Comparison of ENCODE assay signal across 18 cellular contexts in the genomic region with DNA sequence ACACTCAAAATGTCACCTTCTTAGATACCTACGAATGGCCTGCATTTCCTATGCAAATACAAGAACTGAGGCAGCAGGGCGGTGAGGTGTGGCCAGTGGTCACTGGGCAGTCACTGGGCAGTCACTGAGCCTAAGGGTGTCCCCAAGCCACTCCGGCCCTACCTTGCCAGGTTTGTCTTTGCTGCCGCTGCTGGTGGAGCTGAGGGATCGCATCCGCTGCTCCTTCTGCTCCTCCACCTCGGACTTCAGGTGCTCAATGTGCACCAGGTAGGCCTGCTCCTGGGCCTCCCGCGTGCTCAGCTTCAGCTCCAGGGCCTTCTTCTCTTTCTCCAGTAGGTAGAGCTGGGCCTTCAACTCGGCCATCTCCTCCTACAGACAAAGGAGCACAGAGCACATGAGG.
"Had no signal": no experiment of that assay in that cellular context is flagged by ENCODE, and none has a peak within 500 bp of the region (broad histone marks: within the 10 kb centered on the region; RNA-seq: fewer than 3 reads in every experiment).

No MANE protein-coding gene starts in this region.

- ATAC-seq: esophagus mucosa, heart left ventricle, left colon, sciatic nerve had no signal

- DNase-seq: colonic mucosa; dorsolateral prefrontal cortex; effector CD8-positive, alpha-beta T cell; heart left ventricle; hippocampal formation; left colon; naive thymus-derived CD4-positive, alpha-beta T cell; stimulated activated naive CD4-positive, alpha-beta T cell; stomach; substantia nigra; transverse colon had no signal

- H3K4me3 Mint-ChIP-seq: naive thymus-derived CD4-positive, alpha-beta T cell had no signal

- H3K27me3 Mint-ChIP-seq: naive thymus-derived CD4-positive, alpha-beta T cell; progenitor cell of endocrine pancreas had no signal

- H3K4me3 ChIP-seq: colonic mucosa, heart left ventricle, ovary, stomach, thoracic aorta, transverse colon had no signal

- FAIRE-seq: endometrium, frontal cortex had no signal

- H3K9me3 Mint-ChIP-seq: naive thymus-derived CD4-positive, alpha-beta T cell had no signal

- H3K4me1 ChIP-seq: colonic mucosa had no signal

- H3K27ac ChIP-seq: colonic mucosa, dorsolateral prefrontal cortex, stomach, thoracic aorta had no signal

- H3K27ac Mint-ChIP-seq: progenitor cell of endocrine pancreas had no signal

- H3K36me3 ChIP-seq: colonic mucosa, ovary, thoracic aorta, transverse colon had no signal

- H3K27me3 ChIP-seq: colonic mucosa, dorsolateral prefrontal cortex, heart left ventricle, ovary, stomach, transverse colon had no signal

- H3K9me3 ChIP-seq: colonic mucosa, heart left ventricle, ovary, stomach, thoracic aorta, transverse colon had no signal
